ENCODE assay signal across 1 cellular context in genomic region chr18:28581503-28582169, GRCh38.
TF ChIP-seq lines count a peak whose summit lies in the region.

No MANE protein-coding gene starts in this region.

TF ChIP-seq in SK-N-SH, 30 proteins besides CTCF, POLR2A, EP300 and RAD21 (continued from another document):
- peak; percentile 93 for TF ChIP-seq PBX3 (IDR thresholded peaks at IDR 0.05)
- TF ChIP-seq FOSL2 (IDR thresholded peaks at IDR 0.05; ENCODE audit: borderline replicate concordance, low read depth), result peak; percentile 54; the same call in 1 of the 2 replicates
- peak; percentile 57 for TF ChIP-seq NFIC (IDR thresholded peaks at IDR 0.05; ENCODE audit: borderline replicate concordance)
- TF ChIP-seq SMC3 (IDR thresholded peaks at IDR 0.05; ENCODE audit: low read depth, low read length), result no peak; the same call in none of the 2 replicates
